ENCODE assay signal across 1 cellular context in genomic region chr9:68704804-68705635, GRCh38.
TF ChIP-seq lines count a peak whose summit lies in the region.

Gene PIP5K1B (plus strand): TSS chr9:68705240. CDS start chr9:68822615, 117,375 bp downstream.

TF ChIP-seq in HepG2, 621 proteins besides CTCF, POLR2A, EP300 and RAD21 (continued from another document and continues in another):
- TF ChIP-seq THAP9 (CRISPR knock-in tag; IDR thresholded peaks at IDR 0.05; ENCODE audit: borderline replicate concordance) = no peak; the same call in 1 of the 2 replicates
- TF ChIP-seq, protein P1, sequence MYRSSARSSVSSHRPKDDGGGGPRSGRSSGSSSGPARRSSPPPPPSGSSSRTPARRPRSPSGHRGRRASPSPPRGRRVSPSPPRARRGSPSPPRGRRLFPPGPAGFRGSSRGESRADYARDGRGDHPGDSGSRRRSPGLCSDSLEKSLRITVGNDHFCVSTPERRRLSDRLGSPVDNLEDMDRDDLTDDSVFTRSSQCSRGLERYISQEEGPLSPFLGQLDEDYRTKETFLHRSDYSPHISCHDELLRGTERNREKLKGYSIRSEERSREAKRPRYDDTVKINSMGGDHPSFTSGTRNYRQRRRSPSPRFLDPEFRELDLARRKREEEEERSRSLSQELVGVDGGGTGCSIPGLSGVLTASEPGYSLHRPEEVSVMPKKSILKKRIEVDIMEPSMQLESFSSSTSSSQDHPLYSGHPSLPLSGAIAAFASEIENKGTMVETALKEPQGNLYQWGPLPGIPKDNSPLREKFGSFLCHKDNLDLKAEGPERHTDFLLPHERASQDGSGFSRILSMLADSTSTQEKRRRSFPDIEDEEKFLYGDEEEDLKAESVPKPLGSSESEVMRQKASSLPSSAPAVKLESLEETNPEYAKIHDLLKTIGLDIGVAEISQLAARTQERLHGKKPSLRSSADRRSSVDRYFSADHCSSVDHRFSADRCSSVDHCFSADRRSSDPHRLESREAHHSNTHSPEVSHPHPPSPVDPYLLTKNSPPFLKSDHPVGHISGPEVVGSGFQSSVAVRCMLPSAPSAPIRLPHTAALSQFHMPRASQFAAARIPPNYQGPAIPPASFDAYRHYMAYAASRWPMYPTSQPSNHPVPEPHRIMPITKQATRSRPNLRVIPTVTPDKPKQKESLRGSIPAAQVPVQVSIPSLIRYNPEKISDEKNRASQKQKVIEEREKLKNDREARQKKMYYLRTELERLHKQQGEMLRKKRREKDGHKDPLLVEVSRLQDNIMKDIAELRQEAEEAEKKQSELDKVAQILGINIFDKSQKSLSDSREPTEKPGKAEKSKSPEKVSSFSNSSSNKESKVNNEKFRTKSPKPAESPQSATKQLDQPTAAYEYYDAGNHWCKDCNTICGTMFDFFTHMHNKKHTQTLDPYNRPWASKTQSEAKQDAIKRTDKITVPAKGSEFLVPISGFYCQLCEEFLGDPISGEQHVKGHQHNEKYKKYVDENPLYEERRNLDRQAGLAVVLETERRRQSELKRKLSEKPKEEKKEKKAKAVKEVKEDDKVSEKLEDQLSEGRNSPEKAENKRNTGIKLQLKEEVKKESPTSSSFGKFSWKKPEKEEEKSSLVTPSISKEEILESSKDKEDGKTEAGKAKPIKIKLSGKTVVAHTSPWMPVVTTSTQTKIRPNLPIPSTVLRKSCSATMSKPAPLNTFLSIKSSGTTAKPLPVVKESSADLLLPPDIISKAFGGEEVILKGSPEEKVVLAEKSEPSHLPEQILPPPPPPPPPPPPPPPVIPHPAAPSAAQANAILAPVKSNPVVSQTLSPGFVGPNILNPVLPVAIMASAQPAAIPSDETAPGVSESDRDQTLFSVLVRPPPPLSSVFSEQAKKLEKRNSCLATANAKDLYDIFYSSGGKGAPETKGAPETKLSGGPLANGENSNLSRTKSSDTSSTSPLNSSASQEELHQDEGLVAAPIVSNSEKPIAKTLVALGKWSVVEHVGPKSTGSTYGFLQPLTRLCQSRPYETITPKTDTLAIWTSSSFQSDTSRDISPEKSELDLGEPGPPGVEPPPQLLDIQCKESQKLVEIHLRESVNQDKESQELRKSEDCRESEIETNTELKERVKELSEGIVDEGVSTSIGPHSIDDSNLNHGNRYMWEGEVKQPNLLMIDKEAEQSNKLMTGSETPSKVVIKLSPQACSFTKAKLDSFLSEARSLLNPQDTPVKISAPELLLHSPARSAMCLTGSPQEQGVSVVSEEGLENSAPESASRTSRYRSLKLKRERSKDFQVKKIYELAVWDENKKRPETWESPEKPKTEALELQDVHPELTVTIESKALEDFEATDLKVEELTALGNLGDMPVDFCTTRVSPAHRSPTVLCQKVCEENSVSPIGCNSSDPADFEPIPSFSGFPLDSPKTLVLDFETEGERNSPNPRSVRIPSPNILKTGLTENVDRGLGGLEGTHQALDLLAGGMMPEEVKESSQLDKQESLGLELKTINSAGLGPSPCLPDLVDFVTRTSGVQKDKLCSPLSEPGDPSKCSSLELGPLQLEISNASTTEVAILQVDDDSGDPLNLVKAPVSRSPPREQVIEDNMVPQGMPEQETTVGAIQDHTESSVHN (CRISPR knock-in tag; IDR thresholded peaks at IDR 0.05) = no peak
- TF ChIP-seq SMARCE1 (IDR thresholded peaks at IDR 0.05; ENCODE audit: borderline replicate concordance) = no peak
- no peak for TF ChIP-seq ZNF24 (IDR thresholded peaks at IDR 0.05)
- no peak for TF ChIP-seq AGO1 (IDR thresholded peaks at IDR 0.05; ENCODE audit: low read depth, low read length, poor library complexity, severe bottlenecking)
- TF ChIP-seq POLR2G (IDR thresholded peaks at IDR 0.05; ENCODE audit: low read depth, low read length) = no peak; the same call in none of the 2 replicates
- no peak for TF ChIP-seq TBX3 (IDR thresholded peaks at IDR 0.05; ENCODE audit: borderline replicate concordance)
- no peak for TF ChIP-seq ATRX (CRISPR knock-in tag; IDR thresholded peaks at IDR 0.05; ENCODE audit: borderline replicate concordance)
- no peak for TF ChIP-seq PHF20 (CRISPR knock-in tag; IDR thresholded peaks at IDR 0.05)
- no peak for TF ChIP-seq ETV5 (CRISPR knock-in tag; IDR thresholded peaks at IDR 0.05; ENCODE audit: borderline replicate concordance)
- peak; percentile 74 for TF ChIP-seq SAP130 (CRISPR knock-in tag; IDR thresholded peaks at IDR 0.05; ENCODE audit: low read depth)
- peak; percentile 52; the same call in 1 of the 2 replicates for TF ChIP-seq MED13 (CRISPR knock-in tag; IDR thresholded peaks at IDR 0.05)
- TF ChIP-seq ZNF839 (CRISPR knock-in tag; IDR thresholded peaks at IDR 0.05; ENCODE audit: borderline replicate concordance) = 0 out of 2 replicates have a peak, but pooled peaks have one; percentile 68
- TF ChIP-seq RBFOX2 (IDR thresholded peaks at IDR 0.05; ENCODE audit: low read depth, low read length) = peak; percentile 88
- 0 out of 2 replicates have a peak, but pooled peaks have one; percentile 20 for TF ChIP-seq CBFB (CRISPR knock-in tag; IDR thresholded peaks at IDR 0.05)
- TF ChIP-seq MED8 (CRISPR knock-in tag; IDR thresholded peaks at IDR 0.05; ENCODE audit: insufficient replicate concordance) = no peak
- peak; percentile 32 for TF ChIP-seq ASH2L (IDR thresholded peaks at IDR 0.05; ENCODE audit: insufficient read length, low read depth, low read length)
- 0 out of 2 replicates have a peak, but pooled peaks have one; percentile 24 for TF ChIP-seq ZNF777 (CRISPR knock-in tag; IDR thresholded peaks at IDR 0.05)
- TF ChIP-seq ZNF260 (CRISPR knock-in tag; IDR thresholded peaks at IDR 0.05; ENCODE audit: borderline replicate concordance, low read depth) = no peak
- TF ChIP-seq, protein P2, sequence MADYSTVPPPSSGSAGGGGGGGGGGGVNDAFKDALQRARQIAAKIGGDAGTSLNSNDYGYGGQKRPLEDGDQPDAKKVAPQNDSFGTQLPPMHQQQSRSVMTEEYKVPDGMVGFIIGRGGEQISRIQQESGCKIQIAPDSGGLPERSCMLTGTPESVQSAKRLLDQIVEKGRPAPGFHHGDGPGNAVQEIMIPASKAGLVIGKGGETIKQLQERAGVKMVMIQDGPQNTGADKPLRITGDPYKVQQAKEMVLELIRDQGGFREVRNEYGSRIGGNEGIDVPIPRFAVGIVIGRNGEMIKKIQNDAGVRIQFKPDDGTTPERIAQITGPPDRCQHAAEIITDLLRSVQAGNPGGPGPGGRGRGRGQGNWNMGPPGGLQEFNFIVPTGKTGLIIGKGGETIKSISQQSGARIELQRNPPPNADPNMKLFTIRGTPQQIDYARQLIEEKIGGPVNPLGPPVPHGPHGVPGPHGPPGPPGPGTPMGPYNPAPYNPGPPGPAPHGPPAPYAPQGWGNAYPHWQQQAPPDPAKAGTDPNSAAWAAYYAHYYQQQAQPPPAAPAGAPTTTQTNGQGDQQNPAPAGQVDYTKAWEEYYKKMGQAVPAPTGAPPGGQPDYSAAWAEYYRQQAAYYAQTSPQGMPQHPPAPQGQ (CRISPR knock-in tag; IDR thresholded peaks at IDR 0.05; ENCODE audit: borderline replicate concordance) = no peak
- no peak; the same call in 1 of the 2 replicates for TF ChIP-seq HOXD1 (CRISPR knock-in tag; IDR thresholded peaks at IDR 0.05)
- peak; percentile 72; the same call in 1 of the 2 replicates for TF ChIP-seq TERF1 (CRISPR knock-in tag; IDR thresholded peaks at IDR 0.05)
- 0 out of 2 replicates have a peak, but pooled peaks have one; percentile 4 for TF ChIP-seq ELF1 (CRISPR knock-in tag; IDR thresholded peaks at IDR 0.05)
- no peak for TF ChIP-seq MBD4 (IDR thresholded peaks at IDR 0.05; ENCODE audit: borderline replicate concordance, low read length)
- TF ChIP-seq CENPX (CRISPR knock-in tag; IDR thresholded peaks at IDR 0.05) = no peak
- no peak for TF ChIP-seq DMTF1 (CRISPR knock-in tag; IDR thresholded peaks at IDR 0.05)
- TF ChIP-seq, protein P3, sequence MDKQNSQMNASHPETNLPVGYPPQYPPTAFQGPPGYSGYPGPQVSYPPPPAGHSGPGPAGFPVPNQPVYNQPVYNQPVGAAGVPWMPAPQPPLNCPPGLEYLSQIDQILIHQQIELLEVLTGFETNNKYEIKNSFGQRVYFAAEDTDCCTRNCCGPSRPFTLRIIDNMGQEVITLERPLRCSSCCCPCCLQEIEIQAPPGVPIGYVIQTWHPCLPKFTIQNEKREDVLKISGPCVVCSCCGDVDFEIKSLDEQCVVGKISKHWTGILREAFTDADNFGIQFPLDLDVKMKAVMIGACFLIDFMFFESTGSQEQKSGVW (CRISPR knock-in tag; IDR thresholded peaks at IDR 0.05; ENCODE audit: borderline replicate concordance) = no peak
- TF ChIP-seq HOXA9 (CRISPR knock-in tag; IDR thresholded peaks at IDR 0.05; ENCODE audit: borderline replicate concordance) = no peak
- 0 out of 2 replicates have a peak, but pooled peaks have one; percentile 38 for TF ChIP-seq SMYD3 (CRISPR knock-in tag; IDR thresholded peaks at IDR 0.05)
- no peak; the same call in 1 of the 2 replicates for TF ChIP-seq ZNF431 (CRISPR knock-in tag; IDR thresholded peaks at IDR 0.05; ENCODE audit: borderline replicate concordance, low read depth)
- TF ChIP-seq ZNF800 (CRISPR knock-in tag; IDR thresholded peaks at IDR 0.05) = peak; percentile 93
- TF ChIP-seq SMARCC2 (IDR thresholded peaks at IDR 0.05) = no peak
- TF ChIP-seq ZNF276 (CRISPR knock-in tag; IDR thresholded peaks at IDR 0.05; ENCODE audit: low read depth) = no peak
- 0 out of 2 replicates have a peak, but pooled peaks have one; percentile 28 for TF ChIP-seq SPEN (CRISPR knock-in tag; IDR thresholded peaks at IDR 0.05; ENCODE audit: low read depth)
